ENCODE assay signal across 9 cellular contexts in genomic region chr4:112516401-112517066, GRCh38. TPM values are rescaled to one million over a fixed set of nuclear protein-coding genes. Genes with fewer than 3 reads are reported as not detected.
DNase-seq lines count a peak whose midpoint lies in the region; ATAC-seq, FAIRE-seq and TF ChIP-seq lines count a peak whose summit lies in the region.
"Had no signal": no experiment of that assay in that cellular context is flagged by ENCODE, and none has a peak within 500 bp of the region (broad histone marks: within the 10 kb centered on the region; RNA-seq: fewer than 3 reads in every experiment).

No MANE protein-coding gene starts in this region.

- no peak for TF ChIP-seq POLR2A in GM12892 (IDR thresholded peaks at IDR 0.05; ENCODE audit: low read depth, low read length)

- H3K36me3 ChIP-seq in left lung (no peaks in the 10 kb centered on the region), aorta (ENCODE audit: control insufficient read depth in 1 of 2, insufficient read depth in 2 of 2, low read length in 1 of 2) (no peaks in the 10 kb centered on the region)

- DNase-seq in GM12892 (ENCODE audit: insufficient read length) (no peak), LoVo (ENCODE audit: low spot score) (peak; percentile 46), left lung (peak in 1 of 2 donors; percentile 79), aorta (peak in 1 of 2 donors; percentile 78), anterior cingulate cortex (lab: John Stamatoyannopoulos, UW) (no peak)
- no peak for DNase-seq in activated CD8-positive, alpha-beta T cell treated with anti-CD3 and anti-CD28 coated beads, Interleukin-2, amount 10 ng/mL, durations not matched to agents 7 days and 5 days
- no peak for DNase-seq in stimulated activated CD4-positive, alpha-beta T cell treated with anti-CD3 and anti-CD28 coated beads, Interleukin-1b, Interleukin-23, amount 100 ng/mL, for 48 hours

- peaks cover 90% of the 10 kb centered on the region for H3K27me3 Mint-ChIP-seq in activated CD8-positive, alpha-beta T cell treated with anti-CD3 and anti-CD28 coated beads, Interleukin-2, amount 10 ng/mL, durations not matched to agents 7 days and 5 days (ENCODE audit: low read depth)

- peak; percentile 73 for FAIRE-seq in GM12892 (lab: Jason Lieb, UNC)

- H3K27ac Mint-ChIP-seq in activated CD8-positive, alpha-beta T cell treated with anti-CD3 and anti-CD28 coated beads, Interleukin-2, amount 10 ng/mL, durations not matched to agents 7 days and 5 days = no peak overlapping the region

- peaks cover 3% of the 10 kb centered on the region for H3K36me3 Mint-ChIP-seq in activated CD8-positive, alpha-beta T cell treated with anti-CD3 and anti-CD28 coated beads, Interleukin-2, amount 10 ng/mL, durations not matched to agents 7 days and 5 days (ENCODE audit: low read depth)

- ATAC-seq in GM21528 (IDR thresholded peaks at IDR 0.05; ENCODE audit: low FRiP score, unreplicated experiment) (peak; percentile 23), left lung (peak; percentile 50), aorta (ENCODE audit: low FRiP score) (peak; percentile 16)
- ATAC-seq in activated CD8-positive, alpha-beta T cell treated with anti-CD3 and anti-CD28 coated beads, Interleukin-2, amount 10 ng/mL, durations not matched to agents 7 days and 5 days = no peak

- TF ChIP-seq CTCF in left lung (IDR thresholded peaks at IDR 0.05) = no peak

- intact Hi-C loops in left lung (cut with DNase I) (no loop called here), aorta (cut with DNase I) (loop anchor here in 1 of 2 donors (5.0 kb wide), 1 partner anchor 194 kb away; no protein-coding TSS in a partner anchor)

- H3K4me3 ChIP-seq in left lung = peak overlapping the region in 1 of 2 donors; percentile 49
- H3K4me3 ChIP-seq in aorta (ENCODE audit: low read length in 2 of 2) = peak overlapping the region; percentile 14 to 42

- H3K27ac ChIP-seq in left lung (no peak overlapping the region), aorta (ENCODE audit: low read depth in 1 of 2, low read length in 2 of 2) (no peak overlapping the region)

- peak overlapping the region; percentile 77 for H3K4me3 Mint-ChIP-seq in activated CD8-positive, alpha-beta T cell treated with anti-CD3 and anti-CD28 coated beads, Interleukin-2, amount 10 ng/mL, durations not matched to agents 7 days and 5 days

- H3K27me3 ChIP-seq in left lung (peaks cover 100% of the 10 kb centered on the region in 2 donors), aorta (ENCODE audit: control insufficient read depth in 1 of 2, insufficient read depth in 2 of 2, low read length in 1 of 2) (peaks cover 0 to 2% of the 10 kb centered on the region in 2 donors)

- CTCF ChIA-PET in activated CD8-positive, alpha-beta T cell treated with anti-CD3 and anti-CD28 coated beads, Interleukin-2, amount 10 ng/mL, durations not matched to agents 7 days and 5 days (lab: Charles Lee) = interaction anchor here (0.6 to 2.4 kb wide), 7 partner anchors 8 to 246 kb away, joined by 3 to 10 read pairs (median 3); no protein-coding TSS in a partner anchor

- POLR2A ChIA-PET in activated CD8-positive, alpha-beta T cell treated with anti-CD3 and anti-CD28 coated beads, Interleukin-2, amount 10 ng/mL, durations not matched to agents 7 days and 5 days (lab: Charles Lee) = no interaction called here

- WGBS in aorta, 2 donors = 1% methylated on average over 53 to 56 of the region's 56 CpGs

- H3K9me3 Mint-ChIP-seq in activated CD8-positive, alpha-beta T cell treated with anti-CD3 and anti-CD28 coated beads, Interleukin-2, amount 10 ng/mL, durations not matched to agents 7 days and 5 days (ENCODE audit: insufficient read depth) = no peaks in the 10 kb centered on the region

- H3K9me3 ChIP-seq in left lung (no peaks in the 10 kb centered on the region), aorta (ENCODE audit: control insufficient read depth, low read length) (no peaks in the 10 kb centered on the region)

- H3K4me1 Mint-ChIP-seq in activated CD8-positive, alpha-beta T cell treated with anti-CD3 and anti-CD28 coated beads, Interleukin-2, amount 10 ng/mL, durations not matched to agents 7 days and 5 days (ENCODE audit: low read depth) = peaks cover 70% of the 10 kb centered on the region

- H3K4me1 ChIP-seq in left lung (peaks cover 21 to 39% of the 10 kb centered on the region in 2 donors), aorta (ENCODE audit: control insufficient read depth in 1 of 2, insufficient read depth in 2 of 2, low read length in 2 of 2) (no peaks in the 10 kb centered on the region)

RNA-seq across cellular contexts. Expression of gene NEUROG2, which starts 0.6 kb away (rescaled TPM):
- 1.5 TPM for polyA plus RNA-seq in GM12892 (2012; ENCODE audit: missing spikeins)
- total RNA-seq in activated CD8-positive, alpha-beta T cell treated with anti-CD3 and anti-CD28 coated beads, Interleukin-2, amount 10 ng/mL, durations not matched to agents 7 days and 5 days = not detected
- not detected for total RNA-seq in left lung
- not detected for total RNA-seq in aorta
- not detected for polyA plus RNA-seq in aorta
- total RNA-seq: liver had no signal
- polyA plus RNA-seq: liver had no signal
